ENCODE assay signal across 16 cellular contexts in genomic region chr3:126481808-126482502, GRCh38. TPM values are rescaled to one million over a fixed set of nuclear protein-coding genes. Genes with fewer than 3 reads are reported as not detected.
DNase-seq lines count a peak whose midpoint lies in the region; ATAC-seq and TF ChIP-seq lines count a peak whose summit lies in the region.
"Had no signal": no experiment of that assay in that cellular context is flagged by ENCODE, and none has a peak within 500 bp of the region (broad histone marks: within the 10 kb centered on the region; RNA-seq: fewer than 3 reads in every experiment).

No MANE protein-coding gene starts in this region.

- no peaks in the 10 kb centered on the region for H3K27me3 Mint-ChIP-seq in activated CD8-positive, alpha-beta memory T cell treated with anti-CD3 and anti-CD28 coated beads, Interleukin-2, amount 10 ng/mL, durations not matched to agents 7 days and 5 days
- H3K27me3 Mint-ChIP-seq: activated naive CD8-positive, alpha-beta T cell treated with anti-CD3 and anti-CD28 coated beads for 36 hours had no signal

- no peak for TF ChIP-seq POLR2A in right lobe of liver (IDR thresholded peaks at IDR 0.05)

- no peak for TF ChIP-seq CTCF in BE2C (IDR thresholded peaks at IDR 0.05; ENCODE audit: low read depth, low read length)
- no peak for TF ChIP-seq CTCF in right lobe of liver (IDR thresholded peaks at IDR 0.05)
- TF ChIP-seq CTCF in GM13977 (IDR thresholded peaks at IDR 0.05; ENCODE audit: extremely low read depth, insufficient read depth, missing control alignments), result no peak

- H3K27me3 ChIP-seq in BE2C (no peaks in the 10 kb centered on the region), right lobe of liver (no peaks in the 10 kb centered on the region)
- H3K27me3 ChIP-seq: BLaER1 treated with 17β-estradiol and CSF1 and Interleukin-3, amounts not matched to agents 10 nM and 100 nM had no signal

- no peaks in the 10 kb centered on the region for H3K9me3 Mint-ChIP-seq in activated CD8-positive, alpha-beta memory T cell treated with anti-CD3 and anti-CD28 coated beads, Interleukin-2, amount 10 ng/mL, durations not matched to agents 7 days and 5 days (ENCODE audit: low read depth)
- H3K9me3 Mint-ChIP-seq: activated naive CD8-positive, alpha-beta T cell treated with anti-CD3 and anti-CD28 coated beads for 36 hours had no signal

- in situ Hi-C loops in GM13977 (cut with MboI; ENCODE audit: low pct_unique_long_range_greater_than_20kb, low sequenced_read_pairs, unreplicated experiment), result no loop called here

- 44% methylated on average over 8 of the region's 16 CpGs for WGBS in right lobe of liver (ENCODE audit: insufficient coverage, low coverage, low lambda C conversion rate, missing lambda C conversion rate)

- ATAC-seq in right lobe of liver (peak; percentile 73 to 79 (median 76)), HG02642 (IDR thresholded peaks at IDR 0.05; ENCODE audit: poor library complexity, unreplicated experiment) (no peak), HG03280 (IDR thresholded peaks at IDR 0.05; ENCODE audit: unreplicated experiment) (no peak)
- no peak for ATAC-seq in activated CD8-positive, alpha-beta memory T cell treated with anti-CD3 and anti-CD28 coated beads, Interleukin-2, amount 10 ng/mL, durations not matched to agents 7 days and 5 days
- ATAC-seq: HCT116 had no signal

- H3K9me3 ChIP-seq in BE2C (no peaks in the 10 kb centered on the region), right lobe of liver (no peaks in the 10 kb centered on the region)
- H3K9me3 ChIP-seq: BLaER1 treated with 17β-estradiol and CSF1 and Interleukin-3, amounts not matched to agents 10 nM and 100 nM had no signal

- H3K4me1 ChIP-seq in BE2C (peaks cover 6% of the 10 kb centered on the region; the same call in 1 of the 2 replicates), right lobe of liver (peaks cover 0 to 30% (median 4%) of the 10 kb centered on the region in 4 donors)

- intact Hi-C loops in right lobe of liver (cut with DNase I), result no loop called here

- DNase-seq in BE2C (peak; percentile 64), NCI-H146 treated with DMSO at 0.1 percent for 48 hours (lab: John Stamatoyannopoulos, UW; ENCODE audit: unreplicated experiment) (peak; percentile 13), cerebellar cortex (ENCODE audit: low spot score) (peak; percentile 40), right lobe of liver (peak; percentile 87 to 90 (median 89)), GM13977 (ENCODE audit: low spot score) (no peak)
- no peak for DNase-seq in activated CD8-positive, alpha-beta memory T cell treated with anti-CD3 and anti-CD28 coated beads, Interleukin-2, amount 10 ng/mL, durations not matched to agents 7 days and 5 days
- DNase-seq: activated naive CD8-positive, alpha-beta T cell treated with anti-CD3 and anti-CD28 coated beads for 36 hours; NCI-H1092; NCI-H526; stimulated activated CD4-positive, alpha-beta T cell treated with anti-CD3 and anti-CD28 coated beads, Interleukin-2, amount 100 ng/mL, for 24 hours had no signal

- H3K36me3 ChIP-seq in BE2C, result no peaks in the 10 kb centered on the region
- no peaks in the 10 kb centered on the region for H3K36me3 ChIP-seq in right lobe of liver
- H3K36me3 ChIP-seq: BLaER1 treated with 17β-estradiol and CSF1 and Interleukin-3, amounts not matched to agents 10 nM and 100 nM had no signal

- no peak overlapping the region for H3K4me3 Mint-ChIP-seq in activated CD8-positive, alpha-beta memory T cell treated with anti-CD3 and anti-CD28 coated beads, Interleukin-2, amount 10 ng/mL, durations not matched to agents 7 days and 5 days
- H3K4me3 Mint-ChIP-seq: activated naive CD8-positive, alpha-beta T cell treated with anti-CD3 and anti-CD28 coated beads for 36 hours had no signal

- no peak overlapping the region for H3K27ac ChIP-seq in right lobe of liver
- H3K27ac ChIP-seq: BLaER1 treated with 17β-estradiol and CSF1 and Interleukin-3, amounts not matched to agents 10 nM and 100 nM had no signal

- CTCF ChIA-PET in activated CD8-positive, alpha-beta memory T cell treated with anti-CD3 and anti-CD28 coated beads, Interleukin-2, amount 10 ng/mL, durations not matched to agents 7 days and 5 days (lab: Charles Lee), result no interaction called here

- no peak overlapping the region for H3K27ac Mint-ChIP-seq in activated CD8-positive, alpha-beta memory T cell treated with anti-CD3 and anti-CD28 coated beads, Interleukin-2, amount 10 ng/mL, durations not matched to agents 7 days and 5 days
- H3K27ac Mint-ChIP-seq: activated naive CD8-positive, alpha-beta T cell treated with anti-CD3 and anti-CD28 coated beads for 36 hours had no signal

- H3K4me1 Mint-ChIP-seq in activated CD8-positive, alpha-beta memory T cell treated with anti-CD3 and anti-CD28 coated beads, Interleukin-2, amount 10 ng/mL, durations not matched to agents 7 days and 5 days, result peaks cover 10% of the 10 kb centered on the region

- H3K36me3 Mint-ChIP-seq in activated CD8-positive, alpha-beta memory T cell treated with anti-CD3 and anti-CD28 coated beads, Interleukin-2, amount 10 ng/mL, durations not matched to agents 7 days and 5 days, result no peaks in the 10 kb centered on the region
- H3K36me3 Mint-ChIP-seq: activated naive CD8-positive, alpha-beta T cell treated with anti-CD3 and anti-CD28 coated beads for 36 hours had no signal

- H3K4me3 ChIP-seq in BE2C (ENCODE audit: low read depth, low read length) (no peak overlapping the region), right lobe of liver (no peak overlapping the region)
- H3K4me3 ChIP-seq: BLaER1 treated with 17β-estradiol and CSF1 and Interleukin-3, amounts not matched to agents 10 nM and 100 nM had no signal

RNA-seq across cellular contexts. Expression of gene ZXDC, which starts 6.3 kb away (rescaled TPM):
- polyA plus RNA-seq in BE2C (2012; ENCODE audit: insufficient read depth, insufficient read length, low read depth), result 27.0 TPM
- total RNA-seq in right lobe of liver, result 10 to 100 TPM; 16.4 to 30.2 (median 24.0) TPM
- 10 to 100 TPM; 21.5 to 22.7 TPM for total RNA-seq in activated CD8-positive, alpha-beta memory T cell treated with anti-CD3 and anti-CD28 coated beads, Interleukin-2, amount 10 ng/mL, durations not matched to agents 7 days and 5 days

RNA-seq across cellular contexts. Expression of gene UROC1, which starts 35.6 kb away (rescaled TPM):
- not detected for polyA plus RNA-seq in BE2C (2012; ENCODE audit: insufficient read depth, insufficient read length, low read depth)
- total RNA-seq in right lobe of liver, result 100 to 1,000 TPM in 1 of 6 experiments, 10 to 100 TPM in 5; 15.1 to 101 (median 55.8) TPM
- not detected for total RNA-seq in activated CD8-positive, alpha-beta memory T cell treated with anti-CD3 and anti-CD28 coated beads, Interleukin-2, amount 10 ng/mL, durations not matched to agents 7 days and 5 days
- total RNA-seq: activated naive CD8-positive, alpha-beta T cell treated with anti-CD3 and anti-CD28 coated beads for 36 hours; mononuclear cell had no signal
- polyA plus RNA-seq: esophagus had no signal

RNA-seq across cellular contexts. Expression of gene CHST13, which starts 42.0 kb away (rescaled TPM):
- not detected for polyA plus RNA-seq in BE2C (2012; ENCODE audit: insufficient read depth, insufficient read length, low read depth)
- 10 to 100 TPM; 23.5 to 48.9 (median 28.2) TPM for total RNA-seq in right lobe of liver
- total RNA-seq in activated CD8-positive, alpha-beta memory T cell treated with anti-CD3 and anti-CD28 coated beads, Interleukin-2, amount 10 ng/mL, durations not matched to agents 7 days and 5 days, result not detected
- total RNA-seq: activated naive CD8-positive, alpha-beta T cell treated with anti-CD3 and anti-CD28 coated beads for 36 hours had no signal

Comparison
In these comparisons a context has a peak if more than half of its experiments do, and no peak if none do; other contexts are left out.
1. DNase-seq: peak in BE2C (single experiment), NCI-H146 treated with DMSO at 0.1 percent for 48 hours (single experiment), cerebellar cortex (single experiment) and right lobe of liver (3 of 3); none in activated CD8-positive, alpha-beta memory T cell treated with anti-CD3 and anti-CD28 coated beads, Interleukin-2, amount 10 ng/mL, durations not matched to agents 7 days and 5 days (single experiment) and GM13977 (single experiment).
2. ATAC-seq: peak in right lobe of liver (4 of 4); none in activated CD8-positive, alpha-beta memory T cell treated with anti-CD3 and anti-CD28 coated beads, Interleukin-2, amount 10 ng/mL, durations not matched to agents 7 days and 5 days (single experiment), HG02642 (single experiment) and HG03280 (single experiment).
3. RNA of gene UROC1, which starts 35.6 kb away (total RNA-seq): 15.1 to 101 TPM in right lobe of liver; not detected in activated CD8-positive, alpha-beta memory T cell treated with anti-CD3 and anti-CD28 coated beads, Interleukin-2, amount 10 ng/mL, durations not matched to agents 7 days and 5 days; every median in the first group is over 10 times any median in the second.
4. RNA of gene CHST13, which starts 42.0 kb away (total RNA-seq): 23.5 to 48.9 TPM in right lobe of liver; not detected in activated CD8-positive, alpha-beta memory T cell treated with anti-CD3 and anti-CD28 coated beads, Interleukin-2, amount 10 ng/mL, durations not matched to agents 7 days and 5 days; every median in the first group is over 10 times any median in the second.